In genomic region chr2:164126960-164127359, GRCh38 we compare ENCODE assay signal across 1 cellular context.
TF ChIP-seq lines count a peak whose summit lies in the region.

No MANE protein-coding gene starts in this region.

TF ChIP-seq in HCT116, 20 proteins besides CTCF, POLR2A, EP300 and RAD21 (continued from another document):
- TF ChIP-seq SIN3A (IDR thresholded peaks at IDR 0.05; ENCODE audit: low read depth): no peak
- no peak for TF ChIP-seq FOSL1 (IDR thresholded peaks at IDR 0.05; ENCODE audit: low read depth)
- no peak for TF ChIP-seq SRF (IDR thresholded peaks at IDR 0.05; ENCODE audit: low read depth)
